In the genomic region with DNA sequence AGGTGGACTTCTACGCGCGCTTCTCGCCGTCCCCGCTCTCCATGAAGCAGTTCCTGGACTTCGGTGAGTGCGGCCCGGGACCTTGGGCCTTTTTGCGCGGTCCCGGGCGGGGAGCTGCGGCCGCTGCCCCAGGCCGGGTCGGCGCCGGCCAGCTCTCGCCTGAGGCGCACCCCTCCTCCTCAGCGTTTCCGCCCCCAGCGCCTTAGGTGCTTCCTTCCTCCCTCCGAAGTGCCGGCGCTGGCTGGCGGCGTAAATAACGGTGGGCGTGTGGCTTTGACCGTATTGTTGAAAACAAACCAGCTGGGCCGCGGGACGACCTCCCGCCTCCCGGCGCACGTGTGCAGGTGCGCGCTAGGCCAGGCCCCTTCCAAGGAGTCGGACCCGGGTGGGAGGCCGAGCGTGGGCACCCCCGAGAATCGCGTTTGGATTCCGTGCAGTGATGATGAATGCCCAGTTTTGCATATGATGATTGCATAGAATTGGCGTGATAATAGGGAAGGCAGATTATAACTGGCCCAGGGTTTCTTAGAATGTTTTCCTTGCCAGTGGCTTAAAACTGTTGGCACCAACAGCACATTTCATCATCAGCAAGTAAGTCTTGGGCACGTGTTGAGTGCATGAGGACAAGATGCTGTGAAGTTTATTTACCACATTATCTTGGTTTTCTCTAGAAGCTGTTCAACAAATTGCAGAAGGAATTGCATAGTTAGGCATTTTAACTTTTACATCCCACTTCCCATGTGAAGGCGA, we compare ENCODE assay signal across 2 cellular contexts.
A peak's percentile ranks its signal among the peaks of the same experiment; 100 is the strongest.
TF ChIP-seq lines count a peak whose summit lies in the region.

No MANE protein-coding gene starts in this region.

TF ChIP-seq in HEK293, 187 proteins besides CTCF, POLR2A, EP300 and RAD21 (continued from another document and continues in another):
- TF ChIP-seq, protein P1, sequence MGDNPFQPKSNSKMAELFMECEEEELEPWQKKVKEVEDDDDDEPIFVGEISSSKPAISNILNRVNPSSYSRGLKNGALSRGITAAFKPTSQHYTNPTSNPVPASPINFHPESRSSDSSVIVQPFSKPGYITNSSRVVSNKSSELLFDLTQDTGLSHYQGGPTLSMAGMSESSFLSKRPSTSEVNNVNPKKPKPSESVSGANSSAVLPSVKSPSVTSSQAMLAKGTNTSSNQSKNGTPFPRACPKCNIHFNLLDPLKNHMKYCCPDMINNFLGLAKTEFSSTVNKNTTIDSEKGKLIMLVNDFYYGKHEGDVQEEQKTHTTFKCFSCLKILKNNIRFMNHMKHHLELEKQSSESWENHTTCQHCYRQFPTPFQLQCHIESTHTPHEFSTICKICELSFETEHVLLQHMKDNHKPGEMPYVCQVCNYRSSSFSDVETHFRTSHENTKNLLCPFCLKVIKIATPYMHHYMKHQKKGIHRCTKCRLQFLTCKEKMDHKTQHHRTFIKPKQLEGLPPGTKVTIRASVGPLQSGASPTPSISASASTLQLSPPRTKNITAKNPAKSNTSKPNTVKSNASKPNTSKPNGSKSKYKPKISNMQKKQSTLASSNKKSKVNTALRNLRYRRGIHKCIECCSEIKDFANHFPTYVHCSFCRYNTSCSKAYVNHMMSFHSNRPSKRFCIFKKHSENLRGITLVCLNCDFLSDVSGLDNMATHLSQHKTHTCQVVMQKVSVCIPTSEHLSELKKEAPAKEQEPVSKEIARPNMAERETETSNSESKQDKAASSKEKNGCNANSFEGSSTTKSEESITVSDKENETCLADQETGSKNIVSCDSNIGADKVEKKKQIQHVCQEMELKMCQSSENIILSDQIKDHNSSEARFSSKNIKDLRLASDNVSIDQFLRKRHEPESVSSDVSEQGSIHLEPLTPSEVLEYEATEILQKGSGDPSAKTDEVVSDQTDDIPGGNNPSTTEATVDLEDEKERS (tag by site-specific recombination; IDR thresholded peaks at IDR 0.05), result no peak
- TF ChIP-seq IKZF3 (tag by site-specific recombination; IDR thresholded peaks at IDR 0.05) (no peak), ZNF585B (tag by site-specific recombination; IDR thresholded peaks at IDR 0.05) (no peak), ZNF514 (tag by site-specific recombination; IDR thresholded peaks at IDR 0.05) (no peak), ZNF311 (tag by site-specific recombination; IDR thresholded peaks at IDR 0.05; ENCODE audit: borderline replicate concordance) (no peak), ZBTB21 (tag by site-specific recombination; IDR thresholded peaks at IDR 0.05) (no peak), ZBTB48 (tag by site-specific recombination; IDR thresholded peaks at IDR 0.05) (no peak), ZNF274 (IDR thresholded peaks at IDR 0.05; ENCODE audit: low read length) (no peak), ZNF274 (tag by site-specific recombination; IDR thresholded peaks at IDR 0.05; ENCODE audit: borderline replicate concordance) (no peak), ZNF239 (tag by site-specific recombination; IDR thresholded peaks at IDR 0.05) (no peak), ZNF426 (tag by site-specific recombination; IDR thresholded peaks at IDR 0.05) (no peak), ZNF48 (tag by site-specific recombination; IDR thresholded peaks at IDR 0.05) (no peak), OSR2 (tag by site-specific recombination; IDR thresholded peaks at IDR 0.05) (no peak), ZNF132 (tag by site-specific recombination; IDR thresholded peaks at IDR 0.05; ENCODE audit: borderline replicate concordance) (no peak)
- TF ChIP-seq, protein P2, sequence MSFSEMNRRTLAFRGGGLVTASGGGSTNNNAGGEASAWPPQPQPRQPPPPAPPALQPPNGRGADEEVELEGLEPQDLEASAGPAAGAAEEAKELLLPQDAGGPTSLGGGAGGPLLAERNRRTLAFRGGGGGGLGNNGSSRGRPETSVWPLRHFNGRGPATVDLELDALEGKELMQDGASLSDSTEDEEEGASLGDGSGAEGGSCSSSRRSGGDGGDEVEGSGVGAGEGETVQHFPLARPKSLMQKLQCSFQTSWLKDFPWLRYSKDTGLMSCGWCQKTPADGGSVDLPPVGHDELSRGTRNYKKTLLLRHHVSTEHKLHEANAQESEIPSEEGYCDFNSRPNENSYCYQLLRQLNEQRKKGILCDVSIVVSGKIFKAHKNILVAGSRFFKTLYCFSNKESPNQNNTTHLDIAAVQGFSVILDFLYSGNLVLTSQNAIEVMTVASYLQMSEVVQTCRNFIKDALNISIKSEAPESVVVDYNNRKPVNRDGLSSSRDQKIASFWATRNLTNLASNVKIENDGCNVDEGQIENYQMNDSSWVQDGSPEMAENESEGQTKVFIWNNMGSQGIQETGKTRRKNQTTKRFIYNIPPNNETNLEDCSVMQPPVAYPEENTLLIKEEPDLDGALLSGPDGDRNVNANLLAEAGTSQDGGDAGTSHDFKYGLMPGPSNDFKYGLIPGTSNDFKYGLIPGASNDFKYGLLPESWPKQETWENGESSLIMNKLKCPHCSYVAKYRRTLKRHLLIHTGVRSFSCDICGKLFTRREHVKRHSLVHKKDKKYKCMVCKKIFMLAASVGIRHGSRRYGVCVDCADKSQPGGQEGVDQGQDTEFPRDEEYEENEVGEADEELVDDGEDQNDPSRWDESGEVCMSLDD (tag by site-specific recombination; IDR thresholded peaks at IDR 0.05), result no peak
- TF ChIP-seq, protein P3, sequence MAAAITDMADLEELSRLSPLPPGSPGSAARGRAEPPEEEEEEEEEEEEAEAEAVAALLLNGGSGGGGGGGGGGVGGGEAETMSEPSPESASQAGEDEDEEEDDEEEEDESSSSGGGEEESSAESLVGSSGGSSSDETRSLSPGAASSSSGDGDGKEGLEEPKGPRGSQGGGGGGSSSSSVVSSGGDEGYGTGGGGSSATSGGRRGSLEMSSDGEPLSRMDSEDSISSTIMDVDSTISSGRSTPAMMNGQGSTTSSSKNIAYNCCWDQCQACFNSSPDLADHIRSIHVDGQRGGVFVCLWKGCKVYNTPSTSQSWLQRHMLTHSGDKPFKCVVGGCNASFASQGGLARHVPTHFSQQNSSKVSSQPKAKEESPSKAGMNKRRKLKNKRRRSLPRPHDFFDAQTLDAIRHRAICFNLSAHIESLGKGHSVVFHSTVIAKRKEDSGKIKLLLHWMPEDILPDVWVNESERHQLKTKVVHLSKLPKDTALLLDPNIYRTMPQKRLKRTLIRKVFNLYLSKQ (tag by site-specific recombination; IDR thresholded peaks at IDR 0.05; ENCODE audit: borderline replicate concordance), result no peak
- TF ChIP-seq, protein P4, sequence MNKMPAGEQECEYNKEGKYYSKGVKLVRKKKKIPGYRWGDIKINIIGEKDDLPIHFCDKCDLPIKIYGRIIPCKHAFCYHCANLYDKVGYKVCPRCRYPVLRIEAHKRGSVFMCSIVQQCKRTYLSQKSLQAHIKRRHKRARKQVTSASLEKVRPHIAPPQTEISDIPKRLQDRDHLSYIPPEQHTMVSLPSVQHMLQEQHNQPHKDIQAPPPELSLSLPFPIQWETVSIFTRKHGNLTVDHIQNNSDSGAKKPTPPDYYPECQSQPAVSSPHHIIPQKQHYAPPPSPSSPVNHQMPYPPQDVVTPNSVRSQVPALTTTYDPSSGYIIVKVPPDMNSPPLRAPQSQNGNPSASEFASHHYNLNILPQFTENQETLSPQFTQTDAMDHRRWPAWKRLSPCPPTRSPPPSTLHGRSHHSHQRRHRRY (tag by site-specific recombination; IDR thresholded peaks at IDR 0.05), result no peak
- TF ChIP-seq, protein P5, sequence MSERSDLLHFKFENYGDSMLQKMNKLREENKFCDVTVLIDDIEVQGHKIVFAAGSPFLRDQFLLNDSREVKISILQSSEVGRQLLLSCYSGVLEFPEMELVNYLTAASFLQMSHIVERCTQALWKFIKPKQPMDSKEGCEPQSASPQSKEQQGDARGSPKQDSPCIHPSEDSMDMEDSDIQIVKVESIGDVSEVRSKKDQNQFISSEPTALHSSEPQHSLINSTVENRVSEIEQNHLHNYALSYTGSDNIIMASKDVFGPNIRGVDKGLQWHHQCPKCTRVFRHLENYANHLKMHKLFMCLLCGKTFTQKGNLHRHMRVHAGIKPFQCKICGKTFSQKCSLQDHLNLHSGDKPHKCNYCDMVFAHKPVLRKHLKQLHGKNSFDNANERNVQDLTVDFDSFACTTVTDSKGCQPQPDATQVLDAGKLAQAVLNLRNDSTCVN (tag by site-specific recombination; optimal IDR thresholded peaks at IDR 0.05), result peak; percentile 61

TF ChIP-seq in K562, 482 proteins besides CTCF, POLR2A, EP300 and RAD21 (continued from another document and continues in another):
- TF ChIP-seq, protein P6, sequence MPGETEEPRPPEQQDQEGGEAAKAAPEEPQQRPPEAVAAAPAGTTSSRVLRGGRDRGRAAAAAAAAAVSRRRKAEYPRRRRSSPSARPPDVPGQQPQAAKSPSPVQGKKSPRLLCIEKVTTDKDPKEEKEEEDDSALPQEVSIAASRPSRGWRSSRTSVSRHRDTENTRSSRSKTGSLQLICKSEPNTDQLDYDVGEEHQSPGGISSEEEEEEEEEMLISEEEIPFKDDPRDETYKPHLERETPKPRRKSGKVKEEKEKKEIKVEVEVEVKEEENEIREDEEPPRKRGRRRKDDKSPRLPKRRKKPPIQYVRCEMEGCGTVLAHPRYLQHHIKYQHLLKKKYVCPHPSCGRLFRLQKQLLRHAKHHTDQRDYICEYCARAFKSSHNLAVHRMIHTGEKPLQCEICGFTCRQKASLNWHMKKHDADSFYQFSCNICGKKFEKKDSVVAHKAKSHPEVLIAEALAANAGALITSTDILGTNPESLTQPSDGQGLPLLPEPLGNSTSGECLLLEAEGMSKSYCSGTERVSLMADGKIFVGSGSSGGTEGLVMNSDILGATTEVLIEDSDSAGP (CRISPR knock-in tag; IDR thresholded peaks at IDR 0.05), result no peak
- TF ChIP-seq ZNF77 (CRISPR knock-in tag; IDR thresholded peaks at IDR 0.05) (no peak), UBTF (IDR thresholded peaks at IDR 0.05; ENCODE audit: borderline replicate concordance in 1 of 2, low read depth in 2 of 2, low read length in 2 of 2) (peak; percentile 3 to 23; a peak in 2 of 4 replicates), SMARCC2 (IDR thresholded peaks at IDR 0.05; ENCODE audit: low read depth) (no peak), RNF219 (CRISPR knock-in tag; IDR thresholded peaks at IDR 0.05) (no peak), ZNF780A (CRISPR knock-in tag; IDR thresholded peaks at IDR 0.05) (no peak), CLOCK (CRISPR knock-in tag; IDR thresholded peaks at IDR 0.05; ENCODE audit: borderline replicate concordance) (no peak), MEIS2 (IDR thresholded peaks at IDR 0.05; ENCODE audit: partially characterized antibody) (no peak), IFI16 (CRISPR knock-in tag; IDR thresholded peaks at IDR 0.05) (no peak), ZC3H4 (CRISPR knock-in tag; IDR thresholded peaks at IDR 0.05; ENCODE audit: borderline replicate concordance) (no peak)
- TF ChIP-seq, protein P7, sequence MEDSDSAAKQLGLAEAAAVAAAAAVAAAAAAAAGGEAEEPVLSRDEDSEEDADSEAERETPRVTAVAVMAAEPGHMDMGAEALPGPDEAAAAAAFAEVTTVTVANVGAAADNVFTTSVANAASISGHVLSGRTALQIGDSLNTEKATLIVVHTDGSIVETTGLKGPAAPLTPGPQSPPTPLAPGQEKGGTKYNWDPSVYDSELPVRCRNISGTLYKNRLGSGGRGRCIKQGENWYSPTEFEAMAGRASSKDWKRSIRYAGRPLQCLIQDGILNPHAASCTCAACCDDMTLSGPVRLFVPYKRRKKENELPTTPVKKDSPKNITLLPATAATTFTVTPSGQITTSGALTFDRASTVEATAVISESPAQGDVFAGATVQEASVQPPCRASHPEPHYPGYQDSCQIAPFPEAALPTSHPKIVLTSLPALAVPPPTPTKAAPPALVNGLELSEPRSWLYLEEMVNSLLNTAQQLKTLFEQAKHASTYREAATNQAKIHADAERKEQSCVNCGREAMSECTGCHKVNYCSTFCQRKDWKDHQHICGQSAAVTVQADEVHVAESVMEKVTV (CRISPR knock-in tag; IDR thresholded peaks at IDR 0.05), result 0 out of 2 replicates have a peak, but pooled peaks have one; percentile 13
